ENCODE assay signal across 9 cellular contexts in genomic region chr12:124498178-124498869, GRCh38.
DNase-seq lines count a peak whose midpoint lies in the region; FAIRE-seq and TF ChIP-seq lines count a peak whose summit lies in the region.
"Had no signal": no experiment of that assay in that cellular context is flagged by ENCODE, and none has a peak within 500 bp of the region (broad histone marks: within the 10 kb centered on the region; RNA-seq: fewer than 3 reads in every experiment).

No MANE protein-coding gene starts in this region.

- H3K9me1 ChIP-seq in keratinocyte (ENCODE audit: control insufficient read depth, extremely low read depth, insufficient read depth, low read length): peaks cover 2% of the 10 kb centered on the region

- H3K4me1 ChIP-seq in keratinocyte (ENCODE audit: control insufficient read depth, extremely low read depth, insufficient read depth, low read length) (peaks cover 42% of the 10 kb centered on the region), subcutaneous abdominal adipose tissue (ENCODE audit: control insufficient read depth in 5 of 5, insufficient read depth in 5 of 5, low read length in 5 of 5) (peaks cover 14 to 69% (median 59%) of the 10 kb centered on the region in 5 donors)

- TF ChIP-seq CTCF in HL-60 (IDR thresholded peaks at IDR 0.05; ENCODE audit: insufficient read depth, low read length) (no peak), cardiac fibroblast (IDR thresholded peaks at IDR 0.05; ENCODE audit: low read depth, low read length) (no peak), keratinocyte (optimal IDR thresholded peaks at IDR 0.05 in 1 of 3, IDR thresholded peaks at IDR 0.05 in 1 of 3, conservative IDR thresholded peaks at IDR 0.05 in 1 of 3; ENCODE audit: extremely low read depth in 1 of 3, insufficient read depth in 2 of 3, low read length in 3 of 3) (no peak)

- peak overlapping the region; percentile 63 for H3K27ac ChIP-seq in HL-60 (replicated peaks)
- H3K27ac ChIP-seq in keratinocyte (ENCODE audit: control insufficient read depth, insufficient read depth, low read length): no peak overlapping the region
- peak overlapping the region; percentile 65 for H3K27ac ChIP-seq in subcutaneous abdominal adipose tissue (ENCODE audit: low read depth, low read length)

- DNase-seq in HL-60 (ENCODE audit: low read depth in 1 of 2, low spot score in 1 of 2) (peak in 1 of 2 experiments; percentile 69), cardiac fibroblast (ENCODE audit: low read depth in 2 of 2) (peak; percentile 73 to 94), keratinocyte (ENCODE audit: low read depth, low spot score) (no peak), OCI-M2 (lab: John Stamatoyannopoulos, UW; ENCODE audit: unreplicated experiment) (no peak), SIG-M5 treated with dmso at 0.1 percent for 504 hours (lab: John Stamatoyannopoulos, UW; ENCODE audit: unreplicated experiment) (no peak), NCI-H1105 (lab: John Stamatoyannopoulos, UW) (no peak)
- DNase-seq in activated CD4-positive, alpha-beta T cell treated with anti-CD3 and anti-CD28 coated beads, Interleukin-2, amount 50 U/mL, for 48 hours: no peak
- DNase-seq: NCI-H748 treated with DMSO at 0.1 percent for 48 hours had no signal

- peak overlapping the region; percentile 24 for H3K9ac ChIP-seq in keratinocyte (ENCODE audit: control insufficient read depth, extremely low read depth, insufficient read depth, low read length)
- peak overlapping the region in 1 of 5 donors; percentile 44 for H3K9ac ChIP-seq in subcutaneous abdominal adipose tissue (ENCODE audit: low read length in 5 of 5)

- no peaks in the 10 kb centered on the region for H3K27me3 ChIP-seq in HL-60 (ENCODE audit: insufficient read depth, poor library complexity, severe bottlenecking)
- no peaks in the 10 kb centered on the region for H3K27me3 ChIP-seq in keratinocyte (ENCODE audit: control insufficient read depth, extremely low read depth, insufficient read depth, low read length)
- no peaks in the 10 kb centered on the region for H3K27me3 ChIP-seq in subcutaneous abdominal adipose tissue (ENCODE audit: control insufficient read depth in 5 of 5, insufficient read depth in 4 of 5, low read length in 5 of 5)

- no peak overlapping the region for H3K4me3 ChIP-seq in HL-60 (replicated peaks; ENCODE audit: insufficient read depth, low read length)
- no peak overlapping the region for H3K4me3 ChIP-seq in cardiac fibroblast (replicated peaks in 1 of 2; ENCODE audit: low read depth in 2 of 2, low read length in 2 of 2)
- no peak overlapping the region for H3K4me3 ChIP-seq in keratinocyte (ENCODE audit: control insufficient read depth in 2 of 3, extremely low read depth in 1 of 3, insufficient read depth in 2 of 3, low read depth in 1 of 3, low read length in 3 of 3)
- no peak overlapping the region for H3K4me3 ChIP-seq in subcutaneous abdominal adipose tissue (ENCODE audit: low read depth in 1 of 5, low read length in 5 of 5)

- peaks cover 13 to 14% of the 10 kb centered on the region in 2 experiments for H3K36me3 ChIP-seq in keratinocyte (ENCODE audit: control insufficient read depth in 2 of 2, extremely low read depth in 1 of 2, insufficient read depth in 2 of 2, low read length in 2 of 2)
- peaks cover 0 to 32% (median 18%) of the 10 kb centered on the region in 5 donors for H3K36me3 ChIP-seq in subcutaneous abdominal adipose tissue (ENCODE audit: control insufficient read depth in 5 of 5, insufficient read depth in 5 of 5, low read length in 5 of 5)

- dilution Hi-C loops in keratinocyte (cut with MboI; ENCODE audit: extremely low pct_ligation_motif_present, low sequenced_read_pairs): no loop called here

- H4K20me1 ChIP-seq in keratinocyte (ENCODE audit: control insufficient read depth, extremely low read depth, insufficient read depth, low read length): peaks cover 23% of the 10 kb centered on the region

- H3K4me2 ChIP-seq in keratinocyte (ENCODE audit: control insufficient read depth, extremely low read depth, insufficient read depth, low read depth, low read length): peak overlapping the region; percentile 50

- peaks cover 72% of the 10 kb centered on the region for H3K79me2 ChIP-seq in keratinocyte (ENCODE audit: control insufficient read depth, insufficient read depth, low read length)

- no peak overlapping the region for H2AFZ ChIP-seq in keratinocyte (ENCODE audit: control insufficient read depth, low read length)

- H3K9me3 ChIP-seq in keratinocyte (ENCODE audit: control insufficient read depth, low read depth, low read length): no peaks in the 10 kb centered on the region
- no peaks in the 10 kb centered on the region for H3K9me3 ChIP-seq in subcutaneous abdominal adipose tissue (ENCODE audit: control insufficient read depth in 5 of 5, low read length in 5 of 5)

- FAIRE-seq in keratinocyte (lab: Jason Lieb, UNC): peak; percentile 70

Comparison
In these comparisons a context has a peak if more than half of its experiments do, and no peak if none do; other contexts are left out.
1. DNase-seq: peak in cardiac fibroblast (2 of 2); none in keratinocyte (single experiment), OCI-M2 (single experiment), SIG-M5 treated with dmso at 0.1 percent for 504 hours (single experiment), NCI-H1105 (single experiment) and activated CD4-positive, alpha-beta T cell treated with anti-CD3 and anti-CD28 coated beads, Interleukin-2, amount 50 U/mL, for 48 hours (0 of 2).